ENCODE assay signal across 1 cellular context in the genomic region with DNA sequence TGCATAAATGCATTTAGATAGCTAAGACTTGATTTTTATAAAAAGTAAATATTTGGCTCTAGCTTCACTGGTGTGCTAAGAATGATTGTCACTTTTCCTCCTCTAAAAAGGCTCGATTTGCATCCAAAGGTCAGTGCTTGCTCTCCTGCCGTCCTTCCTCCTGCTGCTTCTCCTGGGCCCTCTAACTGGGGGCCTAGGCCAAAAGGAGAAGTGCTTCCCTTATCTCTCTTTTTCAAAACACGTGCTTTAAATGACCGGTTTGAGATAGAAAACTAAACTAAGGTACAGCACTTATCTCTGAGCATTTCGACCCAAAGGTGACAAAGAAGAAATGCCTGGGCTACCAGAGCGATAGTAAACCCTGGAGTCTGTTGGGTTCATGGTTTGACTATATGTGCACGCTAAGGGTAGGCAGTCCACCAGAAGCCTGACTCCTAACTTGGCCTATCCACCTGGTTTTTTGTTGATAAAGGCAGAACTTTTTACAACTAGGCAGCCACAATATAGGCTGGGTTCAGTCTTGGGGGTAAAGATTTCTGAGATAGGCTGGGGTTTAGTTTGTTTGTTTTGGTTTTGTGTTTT.
TF ChIP-seq lines count a peak whose summit lies in the region.

No MANE protein-coding gene starts in this region.

TF ChIP-seq in SK-N-SH treated with all-trans-retinoic acid at 6 μM for 48 hours, 23 proteins besides CTCF, POLR2A, EP300 and RAD21 (continued from another document):
- TF ChIP-seq, protein P1, sequence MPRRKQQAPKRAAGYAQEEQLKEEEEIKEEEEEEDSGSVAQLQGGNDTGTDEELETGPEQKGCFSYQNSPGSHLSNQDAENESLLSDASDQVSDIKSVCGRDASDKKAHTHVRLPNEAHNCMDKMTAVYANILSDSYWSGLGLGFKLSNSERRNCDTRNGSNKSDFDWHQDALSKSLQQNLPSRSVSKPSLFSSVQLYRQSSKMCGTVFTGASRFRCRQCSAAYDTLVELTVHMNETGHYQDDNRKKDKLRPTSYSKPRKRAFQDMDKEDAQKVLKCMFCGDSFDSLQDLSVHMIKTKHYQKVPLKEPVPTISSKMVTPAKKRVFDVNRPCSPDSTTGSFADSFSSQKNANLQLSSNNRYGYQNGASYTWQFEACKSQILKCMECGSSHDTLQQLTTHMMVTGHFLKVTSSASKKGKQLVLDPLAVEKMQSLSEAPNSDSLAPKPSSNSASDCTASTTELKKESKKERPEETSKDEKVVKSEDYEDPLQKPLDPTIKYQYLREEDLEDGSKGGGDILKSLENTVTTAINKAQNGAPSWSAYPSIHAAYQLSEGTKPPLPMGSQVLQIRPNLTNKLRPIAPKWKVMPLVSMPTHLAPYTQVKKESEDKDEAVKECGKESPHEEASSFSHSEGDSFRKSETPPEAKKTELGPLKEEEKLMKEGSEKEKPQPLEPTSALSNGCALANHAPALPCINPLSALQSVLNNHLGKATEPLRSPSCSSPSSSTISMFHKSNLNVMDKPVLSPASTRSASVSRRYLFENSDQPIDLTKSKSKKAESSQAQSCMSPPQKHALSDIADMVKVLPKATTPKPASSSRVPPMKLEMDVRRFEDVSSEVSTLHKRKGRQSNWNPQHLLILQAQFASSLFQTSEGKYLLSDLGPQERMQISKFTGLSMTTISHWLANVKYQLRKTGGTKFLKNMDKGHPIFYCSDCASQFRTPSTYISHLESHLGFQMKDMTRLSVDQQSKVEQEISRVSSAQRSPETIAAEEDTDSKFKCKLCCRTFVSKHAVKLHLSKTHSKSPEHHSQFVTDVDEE (CRISPR knock-in tag; IDR thresholded peaks at IDR 0.05), result no peak
- TF ChIP-seq TOX (CRISPR knock-in tag; IDR thresholded peaks at IDR 0.05; ENCODE audit: borderline replicate concordance) (no peak), TCF4 (CRISPR knock-in tag; IDR thresholded peaks at IDR 0.05; ENCODE audit: borderline replicate concordance) (no peak), ZFP3 (CRISPR knock-in tag; IDR thresholded peaks at IDR 0.05) (no peak), ESRRG (CRISPR knock-in tag; IDR thresholded peaks at IDR 0.05) (no peak), GLIS3 (CRISPR knock-in tag; IDR thresholded peaks at IDR 0.05) (no peak), RARB (CRISPR knock-in tag; IDR thresholded peaks at IDR 0.05) (no peak), ISL1 (CRISPR knock-in tag; IDR thresholded peaks at IDR 0.05) (no peak)
- TF ChIP-seq, protein P2, sequence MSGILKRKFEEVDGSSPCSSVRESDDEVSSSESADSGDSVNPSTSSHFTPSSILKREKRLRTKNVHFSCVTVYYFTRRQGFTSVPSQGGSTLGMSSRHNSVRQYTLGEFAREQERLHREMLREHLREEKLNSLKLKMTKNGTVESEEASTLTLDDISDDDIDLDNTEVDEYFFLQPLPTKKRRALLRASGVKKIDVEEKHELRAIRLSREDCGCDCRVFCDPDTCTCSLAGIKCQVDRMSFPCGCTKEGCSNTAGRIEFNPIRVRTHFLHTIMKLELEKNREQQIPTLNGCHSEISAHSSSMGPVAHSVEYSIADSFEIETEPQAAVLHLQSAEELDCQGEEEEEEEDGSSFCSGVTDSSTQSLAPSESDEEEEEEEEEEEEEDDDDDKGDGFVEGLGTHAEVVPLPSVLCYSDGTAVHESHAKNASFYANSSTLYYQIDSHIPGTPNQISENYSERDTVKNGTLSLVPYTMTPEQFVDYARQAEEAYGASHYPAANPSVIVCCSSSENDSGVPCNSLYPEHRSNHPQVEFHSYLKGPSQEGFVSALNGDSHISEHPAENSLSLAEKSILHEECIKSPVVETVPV (CRISPR knock-in tag; IDR thresholded peaks at IDR 0.05), result no peak
- TF ChIP-seq, protein P3, sequence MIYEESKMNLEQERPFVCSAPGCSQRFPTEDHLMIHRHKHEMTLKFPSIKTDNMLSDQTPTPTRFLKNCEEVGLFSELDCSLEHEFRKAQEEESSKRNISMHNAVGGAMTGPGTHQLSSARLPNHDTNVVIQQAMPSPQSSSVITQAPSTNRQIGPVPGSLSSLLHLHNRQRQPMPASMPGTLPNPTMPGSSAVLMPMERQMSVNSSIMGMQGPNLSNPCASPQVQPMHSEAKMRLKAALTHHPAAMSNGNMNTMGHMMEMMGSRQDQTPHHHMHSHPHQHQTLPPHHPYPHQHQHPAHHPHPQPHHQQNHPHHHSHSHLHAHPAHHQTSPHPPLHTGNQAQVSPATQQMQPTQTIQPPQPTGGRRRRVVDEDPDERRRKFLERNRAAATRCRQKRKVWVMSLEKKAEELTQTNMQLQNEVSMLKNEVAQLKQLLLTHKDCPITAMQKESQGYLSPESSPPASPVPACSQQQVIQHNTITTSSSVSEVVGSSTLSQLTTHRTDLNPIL (CRISPR knock-in tag; IDR thresholded peaks at IDR 0.05; ENCODE audit: low read depth), result no peak
- TF ChIP-seq, protein P4, sequence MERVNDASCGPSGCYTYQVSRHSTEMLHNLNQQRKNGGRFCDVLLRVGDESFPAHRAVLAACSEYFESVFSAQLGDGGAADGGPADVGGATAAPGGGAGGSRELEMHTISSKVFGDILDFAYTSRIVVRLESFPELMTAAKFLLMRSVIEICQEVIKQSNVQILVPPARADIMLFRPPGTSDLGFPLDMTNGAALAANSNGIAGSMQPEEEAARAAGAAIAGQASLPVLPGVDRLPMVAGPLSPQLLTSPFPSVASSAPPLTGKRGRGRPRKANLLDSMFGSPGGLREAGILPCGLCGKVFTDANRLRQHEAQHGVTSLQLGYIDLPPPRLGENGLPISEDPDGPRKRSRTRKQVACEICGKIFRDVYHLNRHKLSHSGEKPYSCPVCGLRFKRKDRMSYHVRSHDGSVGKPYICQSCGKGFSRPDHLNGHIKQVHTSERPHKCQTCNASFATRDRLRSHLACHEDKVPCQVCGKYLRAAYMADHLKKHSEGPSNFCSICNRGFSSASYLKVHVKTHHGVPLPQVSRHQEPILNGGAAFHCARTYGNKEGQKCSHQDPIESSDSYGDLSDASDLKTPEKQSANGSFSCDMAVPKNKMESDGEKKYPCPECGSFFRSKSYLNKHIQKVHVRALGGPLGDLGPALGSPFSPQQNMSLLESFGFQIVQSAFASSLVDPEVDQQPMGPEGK (CRISPR knock-in tag; IDR thresholded peaks at IDR 0.05; ENCODE audit: borderline replicate concordance), result no peak
TF ChIP-seq in SK-N-SH treated with all-trans-retinoic acid at 6 μM for 48 hours: peak in this region for 0.
